25 cellular contexts compared by ENCODE assay signal in genomic region chr6:108543165-108543940, GRCh38.
"Had no signal": no experiment of that assay in that cellular context is flagged by ENCODE, and none has a peak within 500 bp of the region (broad histone marks: within the 10 kb centered on the region; RNA-seq: fewer than 3 reads in every experiment).

No MANE protein-coding gene starts in this region.

- H3K9me3 ChIP-seq: neutrophil had no signal

- H3K27ac ChIP-seq: ascending aorta, neutrophil, skin epidermis, thoracic aorta had no signal

- H3K36me3 ChIP-seq: ascending aorta, gastroesophageal sphincter, neutrophil, thoracic aorta had no signal

- H3K4me1 ChIP-seq: ascending aorta had no signal

- H3K27me3 ChIP-seq: ascending aorta, gastroesophageal sphincter, neutrophil had no signal

- ATAC-seq: effector memory CD8-positive, alpha-beta T cell; left colon; sciatic nerve had no signal

- H3K4me3 ChIP-seq: ascending aorta, gastroesophageal sphincter, skin epidermis, thoracic aorta had no signal

- DNase-seq: activated CD4-positive, alpha-beta memory T cell treated with anti-CD3 and anti-CD28 coated beads for 36 hours; activated CD4-positive, alpha-beta T cell treated with anti-CD3 and anti-CD28 coated beads, Interleukin-2, amount 10 ng/mL, durations not matched to agents 24 days and 14 days; activated CD4-positive, CD25-positive, alpha-beta regulatory T cell treated with anti-CD3 and anti-CD28 coated beads, Interleukin-2, amount 50 U/mL, for 72 hours; activated CD8-positive, alpha-beta memory T cell treated with anti-CD3 and anti-CD28 coated beads, Interleukin-2, amount 50 U/mL, for 4 hours; activated gamma-delta T cell; activated naive CD4-positive, alpha-beta T cell treated with anti-CD3 and anti-CD28 coated beads, Interleukin-2, amount 10 ng/mL, durations not matched to agents 7 days and 5 days; activated naive CD8-positive, alpha-beta T cell treated with anti-CD3 and anti-CD28 coated beads, Interleukin-2, amount 10 ng/mL, durations not matched to agents 7 days and 5 days; activated T-cell treated with anti-CD3 and anti-CD28 coated beads, Interleukin-2, amount 50 U/mL, for 1 hour; cortex of kidney; effector memory CD8-positive, alpha-beta T cell; erythroblast; hippocampal formation; left colon; mammary epithelial cell; nephron progenitor cell; stimulated activated CD4-positive, alpha-beta T cell treated with anti-CD3 and anti-CD28 coated beads, Interleukin-4, amount 100 ng/mL, for 24 hours; trophoblast cell had no signal

- FAIRE-seq: keratinocyte, urothelium cell line had no signal
